7 cellular contexts compared by ENCODE assay signal in the genomic region with DNA sequence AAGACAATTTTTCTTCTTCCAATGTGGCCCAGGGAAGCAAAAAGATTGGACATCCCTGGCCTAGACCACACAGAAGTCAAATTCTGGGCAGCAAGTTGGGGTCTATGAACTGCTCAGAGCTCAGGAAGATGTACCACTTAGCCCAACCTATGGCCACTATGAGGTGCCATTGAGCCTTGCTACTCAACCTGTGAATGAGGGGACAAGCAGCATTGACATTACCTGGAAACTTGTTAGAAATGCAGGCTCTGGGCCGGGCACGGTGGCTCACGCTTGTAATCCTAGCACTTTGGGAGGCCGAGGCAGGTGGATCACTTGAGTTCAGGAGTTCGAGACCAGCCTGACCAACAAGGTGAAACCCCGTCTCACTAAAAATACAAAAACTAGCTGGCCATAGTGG.
A peak's percentile ranks its signal among the peaks of the same experiment; 100 is the strongest.
DNase-seq lines count a peak whose midpoint lies in the region; ATAC-seq, FAIRE-seq and TF ChIP-seq lines count a peak whose summit lies in the region.
"Not testable (repeated sequence)": the region's sequence is repeated elsewhere in the genome, so short reads cannot be mapped to it uniquely, and the experiment has no call there.

No MANE protein-coding gene starts in this region.

- not testable (repeated sequence) for H3K4ac ChIP-seq in H1 (replicated peaks; ENCODE audit: insufficient read length, low read depth, low read length)

- not testable (repeated sequence) for TF ChIP-seq POLR2A in H1 (IDR thresholded peaks at IDR 0.05; ENCODE audit: control extremely low read depth in 1 of 2, low read depth in 2 of 2, low read length in 2 of 2)

- in situ Hi-C loops in SK-MEL-5 (cut with HindIII; ENCODE audit: low pct_unique_long_range_greater_than_20kb, low sequenced_read_pairs): not testable (repeated sequence)

- H4K91ac ChIP-seq in H1 (replicated peaks; ENCODE audit: insufficient read length, low read length): not testable (repeated sequence)

- not testable (repeated sequence) for H2BK5ac ChIP-seq in H1 (ENCODE audit: low read depth, low read length)

- not testable (repeated sequence) for H2BK120ac ChIP-seq in H1 (replicated peaks; ENCODE audit: low read depth, low read length)

- not testable (repeated sequence) for H4K5ac ChIP-seq in H1 (ENCODE audit: insufficient read length, low read depth, low read length)

- H4K8ac ChIP-seq in H1 (ENCODE audit: extremely low read depth, insufficient read depth, low read length): not testable (repeated sequence)

- H2BK20ac ChIP-seq in H1 (ENCODE audit: low read length): not testable (repeated sequence)

- H3K56ac ChIP-seq in H1 (replicated peaks; ENCODE audit: insufficient read length, low read depth, low read length): not testable (repeated sequence)

- WGBS in H1 (ENCODE audit: extremely low coverage in 1 of 2, insufficient coverage in 1 of 2, insufficient read length in 1 of 2, insufficient replicate concordance in 2 of 2, low coverage in 1 of 2, low lambda C conversion rate in 2 of 2, missing lambda C conversion rate in 1 of 2), 2 experiments: 81% methylated on average over 6 of the region's 6 CpGs; no CpG with 5 or more reads in 1 of the 2 experiments

- POLR2A ChIA-PET in H1 (lab: Charles Lee; ENCODE audit: partially characterized antibody): interaction anchor here (0.5 to 1.1 kb wide), 3 partner anchors 13 to 1282 kb away, joined by 3 read pairs; no protein-coding TSS in a partner anchor

- H3K4me3 ChIP-seq in GM06990 (replicated peaks; ENCODE audit: low read depth, low read length); H1 (ENCODE audit: extremely low read depth in 1 of 4, insufficient read depth in 2 of 4, low read depth in 3 of 4, low read length in 4 of 4); kidney epithelial cell (ENCODE audit: low read depth, low read length): not testable (repeated sequence)

- not testable (repeated sequence) for H3K36me3 ChIP-seq in GM06990 (ENCODE audit: control insufficient read depth, insufficient read depth, low read length); H1 (ENCODE audit: control insufficient read depth in 2 of 4, insufficient read depth in 4 of 4, low read length in 3 of 4); kidney epithelial cell (ENCODE audit: control insufficient read depth, insufficient read depth, low read length)

- not testable (repeated sequence) for H2BK12ac ChIP-seq in H1 (ENCODE audit: low read depth, low read length)

- H3K14ac ChIP-seq in H1 (ENCODE audit: insufficient read length): not testable (repeated sequence)

- not testable (repeated sequence) for H3K18ac ChIP-seq in H1 (ENCODE audit: extremely low read depth, low read length)

- TF ChIP-seq EP300 in H1 (IDR thresholded peaks at IDR 0.05; ENCODE audit: borderline replicate concordance in 1 of 2, low read depth in 2 of 2, low read length in 2 of 2): not testable (repeated sequence)

- H3K9me3 ChIP-seq in H1 (ENCODE audit: insufficient read depth in 2 of 2, low read depth in 1 of 2, low read length in 1 of 2): not testable (repeated sequence)

- peak; percentile 85 to 86 for TF ChIP-seq RAD21 in H1 (IDR thresholded peaks at IDR 0.05 in 1 of 2, conservative IDR thresholded peaks at IDR 0.05 in 1 of 2; ENCODE audit: low read depth in 2 of 2, low read length in 2 of 2)

- TF ChIP-seq CTCF in GM06990 (IDR thresholded peaks at IDR 0.05; ENCODE audit: insufficient read depth, low read length, poor library complexity, severe bottlenecking) (peak; percentile 63), LNCAP (IDR thresholded peaks at IDR 0.05) (peak; percentile 29; the same call in 1 of the 2 replicates), H1 (IDR thresholded peaks at IDR 0.05; ENCODE audit: control extremely low read depth in 1 of 3, insufficient read depth in 1 of 3, low read depth in 1 of 3, low read length in 3 of 3) (peak; percentile 40 to 83 (median 75)), kidney epithelial cell (IDR thresholded peaks at IDR 0.05; ENCODE audit: insufficient read depth, low read length, poor library complexity, severe bottlenecking) (peak; percentile 14)

- H3K4me1 ChIP-seq in H1 (replicated peaks in 1 of 4; ENCODE audit: control insufficient read depth in 3 of 4, insufficient read depth in 4 of 4, low read length in 3 of 4): not testable (repeated sequence)

- not testable (repeated sequence) for H2AK5ac ChIP-seq in H1 (ENCODE audit: low read depth, low read length)

- not testable (repeated sequence) for H3K27ac ChIP-seq in H1 (ENCODE audit: low read depth, low read length)

- H4K20me1 ChIP-seq in H1 (replicated peaks in 1 of 2; ENCODE audit: control insufficient read depth in 1 of 2, insufficient read depth in 2 of 2, low read length in 2 of 2): not testable (repeated sequence)

- H3K23me2 ChIP-seq in H1 (ENCODE audit: low read depth, low read length): not testable (repeated sequence)

- not testable (repeated sequence) for DNase-seq in GM06990 (ENCODE audit: extremely low read depth, insufficient read length); kidney epithelial cell (ENCODE audit: low read depth)
- DNase-seq in NCI-H69 (lab: John Stamatoyannopoulos, UW): peak; percentile 44
- peak; percentile 66 for DNase-seq in SK-MEL-5 (ENCODE audit: low read depth, low spot score)
- DNase-seq in H1 (ENCODE audit: low read depth in 1 of 2, low spot score in 2 of 2): peak; percentile 17 to 53

- not testable (repeated sequence) for H3K23ac ChIP-seq in H1 (ENCODE audit: insufficient read length)

- peak; percentile 49 for ATAC-seq in GM19324 (IDR thresholded peaks at IDR 0.05; ENCODE audit: low FRiP score, unreplicated experiment)

- H2BK15ac ChIP-seq in H1 (ENCODE audit: low read length): not testable (repeated sequence)

- not testable (repeated sequence) for H3K79me2 ChIP-seq in H1 (ENCODE audit: control insufficient read depth in 1 of 2, insufficient read depth in 2 of 2, low read length in 2 of 2)

- not testable (repeated sequence) for H3K4me2 ChIP-seq in H1 (ENCODE audit: insufficient read depth in 1 of 2, low read depth in 2 of 2, low read length in 2 of 2)

- peak; percentile 95 for FAIRE-seq in H1 (lab: Jason Lieb, UNC)

- H3K79me1 ChIP-seq in H1 (ENCODE audit: low read depth, low read length): not testable (repeated sequence)

- H2AFZ ChIP-seq in H1 (ENCODE audit: low read length): not testable (repeated sequence)

- CTCF ChIA-PET in H1 (lab: Charles Lee; ENCODE audit: partially characterized antibody): interaction anchor here (0.8 to 2.8 kb wide), 26 partner anchors 10 to 719 kb away, joined by 3 to 27 read pairs (median 4); no protein-coding TSS in a partner anchor

- not testable (repeated sequence) for H3K9ac ChIP-seq in H1 (replicated peaks in 1 of 4; ENCODE audit: extremely low read depth in 1 of 4, low read depth in 3 of 4, low read length in 3 of 4)

- H3K27me3 ChIP-seq in GM06990 (replicated peaks; ENCODE audit: control insufficient read depth, insufficient read depth, low read length); H1 (replicated peaks in 1 of 4; ENCODE audit: control insufficient read depth in 3 of 4, extremely low read depth in 1 of 4, insufficient read depth in 3 of 4, low read length in 3 of 4); kidney epithelial cell (ENCODE audit: control insufficient read depth, insufficient read depth, low read length): not testable (repeated sequence)

TF ChIP-seq in H1, 55 proteins besides CTCF, POLR2A, EP300 and RAD21:
- 0 out of 2 replicates have a peak, but pooled peaks have one; percentile 17 for TF ChIP-seq YY1 (IDR thresholded peaks at IDR 0.05; ENCODE audit: low read depth, low read length)

Comparison
In these comparisons a context has a peak if more than half of its experiments do, and no peak if none do; other contexts are left out.
1. CTCF ChIP-seq: peak in every context shown above with its lines; median percentile 75 in H1; 63 in GM06990; 29 in LNCAP; 14 in kidney epithelial cell.